Comparison of ENCODE assay signal across 1 cellular context in genomic region chr1:213287987-213288386, GRCh38.
TF ChIP-seq lines count a peak whose summit lies in the region.

No MANE protein-coding gene starts in this region.

TF ChIP-seq in HepG2, 621 proteins besides CTCF, POLR2A, EP300 and RAD21 (continued from another document):
- TF ChIP-seq HOMEZ (CRISPR knock-in tag; IDR thresholded peaks at IDR 0.05; ENCODE audit: low read depth) (no peak), U2AF2 (IDR thresholded peaks at IDR 0.05; ENCODE audit: low read depth, low read length) (no peak), ZNF7 (CRISPR knock-in tag; IDR thresholded peaks at IDR 0.05) (no peak), ZNF501 (CRISPR knock-in tag; IDR thresholded peaks at IDR 0.05) (no peak), ZFX (CRISPR knock-in tag; IDR thresholded peaks at IDR 0.05; ENCODE audit: low read depth) (no peak), LCORL (IDR thresholded peaks at IDR 0.05) (no peak), LCORL (CRISPR knock-in tag; IDR thresholded peaks at IDR 0.05) (no peak), PTBP1 (IDR thresholded peaks at IDR 0.05; ENCODE audit: low read depth, low read length, poor library complexity, severe bottlenecking) (no peak), GATAD2A (CRISPR knock-in tag; IDR thresholded peaks at IDR 0.05) (0 out of 2 replicates have a peak, but pooled peaks have one; percentile 17), ZNF644 (CRISPR knock-in tag; IDR thresholded peaks at IDR 0.05; ENCODE audit: low read depth) (0 out of 2 replicates have a peak, but pooled peaks have one; percentile 35), ZHX2 (IDR thresholded peaks at IDR 0.05; ENCODE audit: low read depth) (no peak), ZHX2 (CRISPR knock-in tag; IDR thresholded peaks at IDR 0.05; ENCODE audit: borderline replicate concordance) (no peak), CEBPB (IDR thresholded peaks at IDR 0.05; ENCODE audit: borderline replicate concordance, low read depth, low read length) (peak; percentile 97), ZNF331 (CRISPR knock-in tag; IDR thresholded peaks at IDR 0.05) (peak; percentile 61; the same call in 1 of the 2 replicates), ZNF816 (CRISPR knock-in tag; IDR thresholded peaks at IDR 0.05; ENCODE audit: borderline replicate concordance) (no peak), XRCC5 (optimal IDR thresholded peaks at IDR 0.05; ENCODE audit: low read length) (no peak), EED (CRISPR knock-in tag; IDR thresholded peaks at IDR 0.05) (no peak), ZXDC (CRISPR knock-in tag; IDR thresholded peaks at IDR 0.05) (no peak), SRF (IDR thresholded peaks at IDR 0.05; ENCODE audit: low read depth, low read length) (no peak), KLF15 (CRISPR knock-in tag; IDR thresholded peaks at IDR 0.05; ENCODE audit: borderline replicate concordance) (no peak), GATAD1 (CRISPR knock-in tag; IDR thresholded peaks at IDR 0.05) (no peak)
